Comparison of ENCODE assay signal across 14 cellular contexts in genomic region chr3:492586-493296, GRCh38.
A peak's percentile ranks its signal among the peaks of the same experiment; 100 is the strongest.
DNase-seq lines count a peak whose midpoint lies in the region; ATAC-seq and TF ChIP-seq lines count a peak whose summit lies in the region.
"Had no signal": no experiment of that assay in that cellular context is flagged by ENCODE, and none has a peak within 500 bp of the region (broad histone marks: within the 10 kb centered on the region; RNA-seq: fewer than 3 reads in every experiment).

No MANE protein-coding gene starts in this region.

- no peak overlapping the region for H3K4me3 ChIP-seq in mesenchymal stem cell (ENCODE audit: insufficient read depth in 1 of 2, low read depth in 1 of 2, low read length in 2 of 2)
- H3K4me3 ChIP-seq in aorta (ENCODE audit: low read length in 2 of 2) = no peak overlapping the region
- H3K4me3 ChIP-seq: prostate gland had no signal

- no peak overlapping the region for H2AFZ ChIP-seq in mesenchymal stem cell (ENCODE audit: low read depth, low read length)

- no peak overlapping the region for H3K9ac ChIP-seq in mesenchymal stem cell (ENCODE audit: low read length)

- H3K27me3 Mint-ChIP-seq in Calu3 (ENCODE audit: unreplicated experiment) = no peaks in the 10 kb centered on the region
- no peaks in the 10 kb centered on the region for H3K27me3 Mint-ChIP-seq in activated CD4-positive, alpha-beta T cell treated with anti-CD3 and anti-CD28 coated beads, Interleukin-2, amount 10 ng/mL, durations not matched to agents 7 days and 5 days

- H3K36me3 Mint-ChIP-seq in Calu3 (ENCODE audit: insufficient read depth, unreplicated experiment) = no peaks in the 10 kb centered on the region
- no peaks in the 10 kb centered on the region for H3K36me3 Mint-ChIP-seq in activated CD4-positive, alpha-beta T cell treated with anti-CD3 and anti-CD28 coated beads, Interleukin-2, amount 10 ng/mL, durations not matched to agents 7 days and 5 days (ENCODE audit: low read depth)
- H3K36me3 Mint-ChIP-seq: brain had no signal

- peak overlapping the region; percentile 20 for H3K4me3 Mint-ChIP-seq in Calu3 (ENCODE audit: low read depth, unreplicated experiment)
- no peak overlapping the region for H3K4me3 Mint-ChIP-seq in activated CD4-positive, alpha-beta T cell treated with anti-CD3 and anti-CD28 coated beads, Interleukin-2, amount 10 ng/mL, durations not matched to agents 7 days and 5 days
- H3K4me3 Mint-ChIP-seq: activated T-cell treated with anti-CD3 and anti-CD28 coated beads, Interleukin-2, amount 50 U/mL, for 4 hours; brain had no signal

- H2BK12ac ChIP-seq in mesenchymal stem cell (ENCODE audit: low read length in 2 of 2) = no peak overlapping the region

- intact Hi-C loops in Calu3 (cut with micrococcal nuclease; ENCODE audit: unreplicated experiment) (no loop called here), aorta (cut with DNase I) (no loop called here)

- H4K8ac ChIP-seq in mesenchymal stem cell (ENCODE audit: low read length) = no peak overlapping the region

- no peak overlapping the region for H2BK15ac ChIP-seq in mesenchymal stem cell (ENCODE audit: low read depth, poor library complexity, severe bottlenecking)

- DNase-seq in Calu3 (peak; percentile 5), RPMI8226 (peak; percentile 25), mesenchymal stem cell (no peak), mesenteric fat pad (ENCODE audit: low spot score) (no peak), aorta (no peak)
- DNase-seq in activated CD4-positive, alpha-beta T cell treated with anti-CD3 and anti-CD28 coated beads, Interleukin-2, amount 10 ng/mL, durations not matched to agents 7 days and 5 days = no peak
- DNase-seq: activated T-cell treated with anti-CD3 and anti-CD28 coated beads, Interleukin-2, amount 50 U/mL, for 4 hours; NCI-H510A; SHP77; stimulated activated CD4-positive, alpha-beta T cell treated with anti-CD3 and anti-CD28 coated beads, Interleukin-4, amount 100 ng/mL, for 24 hours had no signal

- no peak overlapping the region for H3K14ac ChIP-seq in mesenchymal stem cell (ENCODE audit: low read length in 2 of 2)

- H3K9me3 Mint-ChIP-seq in Calu3 (ENCODE audit: low read depth, unreplicated experiment) = no peaks in the 10 kb centered on the region
- H3K9me3 Mint-ChIP-seq in activated CD4-positive, alpha-beta T cell treated with anti-CD3 and anti-CD28 coated beads, Interleukin-2, amount 10 ng/mL, durations not matched to agents 7 days and 5 days = no peaks in the 10 kb centered on the region

- H3K27ac ChIP-seq in mesenchymal stem cell (ENCODE audit: low read length, poor library complexity, severe bottlenecking) (no peak overlapping the region), aorta (ENCODE audit: low read depth in 1 of 2, low read length in 2 of 2) (no peak overlapping the region)
- H3K27ac ChIP-seq: prostate gland had no signal

- no peak overlapping the region for H3K23ac ChIP-seq in mesenchymal stem cell (ENCODE audit: low read length in 2 of 2)

- H3K36me3 ChIP-seq in mesenchymal stem cell (ENCODE audit: control insufficient read depth in 1 of 2, insufficient read depth in 2 of 2, low read depth in 1 of 2, low read length in 2 of 2) = no peaks in the 10 kb centered on the region
- H3K36me3 ChIP-seq in aorta (ENCODE audit: control insufficient read depth in 1 of 2, insufficient read depth in 2 of 2, low read length in 1 of 2) = no peaks in the 10 kb centered on the region
- H3K36me3 ChIP-seq: prostate gland had no signal

- H3K4me2 ChIP-seq in mesenchymal stem cell (ENCODE audit: low read length, poor library complexity, severe bottlenecking) = no peak overlapping the region

- H4K91ac ChIP-seq in mesenchymal stem cell (ENCODE audit: low read length) = no peak overlapping the region

- no peaks in the 10 kb centered on the region for H3K27me3 ChIP-seq in mesenchymal stem cell (ENCODE audit: control insufficient read depth in 1 of 2, insufficient read depth in 1 of 2, low read length in 2 of 2)
- H3K27me3 ChIP-seq in aorta (ENCODE audit: control insufficient read depth in 1 of 2, insufficient read depth in 2 of 2, low read length in 1 of 2) = no peaks in the 10 kb centered on the region

- CTCF ChIA-PET in Calu3 (lab: Charles Lee) = no interaction called here
- CTCF ChIA-PET in activated CD4-positive, alpha-beta T cell treated with anti-CD3 and anti-CD28 coated beads, Interleukin-2, amount 10 ng/mL, durations not matched to agents 7 days and 5 days (lab: Charles Lee) = no interaction called here

- ATAC-seq in GM19455 (IDR thresholded peaks at IDR 0.05; ENCODE audit: unreplicated experiment) (peak; percentile 69), HG03095 (IDR thresholded peaks at IDR 0.05; ENCODE audit: unreplicated experiment) (peak; percentile 67), aorta (ENCODE audit: low FRiP score) (no peak)
- ATAC-seq: activated T-cell treated with anti-CD3 and anti-CD28 coated beads, Interleukin-2, amount 50 U/mL, for 4 hours had no signal

- no TSS peak for BruUV-seq in Calu3 (replicated peaks; lab: Mats Ljungman, UMichigan)

- H3K9me3 ChIP-seq in mesenchymal stem cell (ENCODE audit: control insufficient read depth, low read length) = no peaks in the 10 kb centered on the region
- no peaks in the 10 kb centered on the region for H3K9me3 ChIP-seq in aorta (ENCODE audit: control insufficient read depth, low read length)
- H3K9me3 ChIP-seq: prostate gland had no signal

- H3K4ac ChIP-seq in mesenchymal stem cell (ENCODE audit: low read depth in 1 of 2, low read length in 2 of 2) = no peak overlapping the region

- no peaks in the 10 kb centered on the region for H3K79me1 ChIP-seq in mesenchymal stem cell (replicated peaks; ENCODE audit: low read length, poor library complexity, severe bottlenecking)

- WGBS in mesenchymal stem cell = 58% methylated on average over 3 of the region's 3 CpGs
- 70 to 77% methylated on average over 3 of the region's 3 CpGs for WGBS in aorta, 2 donors

- H3K4me1 Mint-ChIP-seq in Calu3 (ENCODE audit: low read depth, unreplicated experiment) = peaks cover 15% of the 10 kb centered on the region
- H3K4me1 Mint-ChIP-seq in activated CD4-positive, alpha-beta T cell treated with anti-CD3 and anti-CD28 coated beads, Interleukin-2, amount 10 ng/mL, durations not matched to agents 7 days and 5 days = no peaks in the 10 kb centered on the region

- H3K4me1 ChIP-seq in mesenchymal stem cell (ENCODE audit: control insufficient read depth, insufficient read depth, low read depth, low read length) (no peaks in the 10 kb centered on the region), aorta (ENCODE audit: control insufficient read depth in 1 of 2, insufficient read depth in 2 of 2, low read length in 2 of 2) (no peaks in the 10 kb centered on the region)
- H3K4me1 ChIP-seq: prostate gland had no signal

- no peak for TF ChIP-seq CTCF in Calu3 (IDR thresholded peaks at IDR 0.05; ENCODE audit: unreplicated experiment)

- H3K27ac Mint-ChIP-seq in Calu3 (ENCODE audit: unreplicated experiment) = peak overlapping the region; percentile 71
- H3K27ac Mint-ChIP-seq in activated CD4-positive, alpha-beta T cell treated with anti-CD3 and anti-CD28 coated beads, Interleukin-2, amount 10 ng/mL, durations not matched to agents 7 days and 5 days = no peak overlapping the region
- H3K27ac Mint-ChIP-seq: brain had no signal

- no peak overlapping the region for H2BK120ac ChIP-seq in mesenchymal stem cell (ENCODE audit: low read depth, low read length)

- POLR2A ChIA-PET in activated CD4-positive, alpha-beta T cell treated with anti-CD3 and anti-CD28 coated beads, Interleukin-2, amount 10 ng/mL, durations not matched to agents 7 days and 5 days (lab: Charles Lee) = no interaction called here

- H2BK5ac ChIP-seq in mesenchymal stem cell (ENCODE audit: low read depth, low read length, poor library complexity, severe bottlenecking) = no peak overlapping the region

- no peak overlapping the region for H3K18ac ChIP-seq in mesenchymal stem cell (ENCODE audit: low read depth in 1 of 2, low read length in 2 of 2)

- H2AK5ac ChIP-seq in mesenchymal stem cell (ENCODE audit: low read length, severe bottlenecking) = no peak overlapping the region

Comparison
In these comparisons a context has a peak if more than half of its experiments do, and no peak if none do; other contexts are left out.
1. DNase-seq: peak in Calu3 (single experiment) and RPMI8226 (single experiment); none in mesenchymal stem cell (single experiment), mesenteric fat pad (single experiment), activated CD4-positive, alpha-beta T cell treated with anti-CD3 and anti-CD28 coated beads, Interleukin-2, amount 10 ng/mL, durations not matched to agents 7 days and 5 days (single experiment) and aorta (0 of 2).